ENCODE assay signal across 8 cellular contexts in the genomic region with DNA sequence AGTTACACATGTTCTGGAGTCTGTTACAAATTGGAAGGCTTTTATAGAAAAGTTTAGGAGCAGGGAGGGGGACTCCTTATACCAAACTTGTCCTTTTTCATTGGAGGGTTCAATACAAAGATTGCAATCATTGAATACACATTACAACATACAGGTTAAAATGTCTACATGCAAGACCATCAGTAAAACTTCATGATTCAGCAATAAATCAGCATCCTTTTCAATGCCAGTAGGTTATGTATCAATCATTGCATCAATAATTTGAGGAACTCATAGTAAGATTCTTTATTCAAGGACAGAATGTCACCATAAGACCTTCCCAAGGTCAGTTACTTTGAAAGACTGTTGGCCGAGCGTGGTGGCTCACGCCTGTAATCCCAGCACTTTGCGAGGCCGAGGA. TPM values are rescaled to one million over a fixed set of nuclear protein-coding genes. Genes with fewer than 3 reads are reported as not detected.
"Had no signal": no experiment of that assay in that cellular context is flagged by ENCODE, and none has a peak within 500 bp of the region (broad histone marks: within the 10 kb centered on the region; RNA-seq: fewer than 3 reads in every experiment).

No MANE protein-coding gene starts in this region.

- DNase-seq: GM23248, GOT3, H9, HCEC 1CT, Kasumi-1, KG1 had no signal

- H2AFZ ChIP-seq: GM23248 had no signal

- H3K4me3 ChIP-seq: GM23248 had no signal

- H3K9ac ChIP-seq: GM23248 had no signal

- FAIRE-seq: H54 had no signal

- H3K27ac ChIP-seq: GM23248 had no signal

RNA-seq across cellular contexts. Expression of gene GALNT8, which starts 16.5 kb away (rescaled TPM):
- total RNA-seq: GM23248 had no signal
- polyA plus RNA-seq: GM23248 had no signal

RNA-seq across cellular contexts. Expression of gene AKAP3, which starts 54.8 kb away (rescaled TPM):
- total RNA-seq: HT-29 had no signal
